Comparison of ENCODE assay signal across 25 cellular contexts in the genomic region with DNA sequence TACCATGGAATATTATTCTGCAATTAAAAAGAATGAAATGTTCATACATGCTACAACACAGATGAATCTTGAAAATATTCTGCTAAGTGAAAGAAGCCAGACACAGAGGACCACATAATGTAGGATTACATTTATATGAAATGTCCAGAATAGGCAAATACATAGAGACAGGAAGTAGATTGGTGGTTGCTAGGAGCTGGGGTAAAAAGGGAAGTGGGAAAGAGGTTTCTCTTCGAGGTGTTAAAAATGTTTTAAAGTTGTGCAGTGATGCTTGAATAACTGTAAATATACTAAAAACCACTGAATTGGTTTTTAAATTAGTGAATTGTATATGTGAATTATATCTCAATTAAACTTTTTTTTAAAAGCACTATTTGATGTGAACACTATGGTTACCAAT. TPM values are rescaled to one million over a fixed set of nuclear protein-coding genes. Genes with fewer than 3 reads are reported as not detected.
DNase-seq lines count a peak whose midpoint lies in the region; ATAC-seq, FAIRE-seq and TF ChIP-seq lines count a peak whose summit lies in the region.
"Had no signal": no experiment of that assay in that cellular context is flagged by ENCODE, and none has a peak within 500 bp of the region (broad histone marks: within the 10 kb centered on the region; RNA-seq: fewer than 3 reads in every experiment).

No MANE protein-coding gene starts in this region.

- H4K12ac ChIP-seq in trophoblast cell (ENCODE audit: low read depth, low read length) = no peak overlapping the region

- H3K36me3 ChIP-seq in pancreas = no peaks in the 10 kb centered on the region
- H3K36me3 ChIP-seq in trophoblast cell (ENCODE audit: control insufficient read depth in 1 of 2, insufficient read depth in 2 of 2, low read length in 2 of 2) = no peaks in the 10 kb centered on the region
- H3K36me3 ChIP-seq: gastroesophageal sphincter had no signal

- no peak overlapping the region for H3K18ac ChIP-seq in trophoblast cell (ENCODE audit: low read length)

- H3K9me3 ChIP-seq in pancreas (no peaks in the 10 kb centered on the region), trophoblast cell (ENCODE audit: insufficient read depth, low read depth, low read length) (no peaks in the 10 kb centered on the region)
- H3K9me3 ChIP-seq: gastroesophageal sphincter had no signal

- ATAC-seq in GM18861 (IDR thresholded peaks at IDR 0.05; ENCODE audit: unreplicated experiment) (peak; percentile 30), pancreas (no peak), HG03457 (IDR thresholded peaks at IDR 0.05; ENCODE audit: unreplicated experiment) (no peak)
- ATAC-seq: activated CD4-positive, CD25-positive, alpha-beta regulatory T cell treated with anti-CD3 and anti-CD28 coated beads, Interleukin-2, amount 50 U/mL, for 24 hours; activated CD8-positive, alpha-beta memory T cell treated with anti-CD3 and anti-CD28 coated beads, Interleukin-2, amount 10 ng/mL, durations not matched to agents 7 days and 5 days; activated naive CD8-positive, alpha-beta T cell treated with anti-CD3 and anti-CD28 coated beads, Interleukin-2, amount 50 U/mL, for 24 hours; gastroesophageal sphincter; HCT116; naive thymus-derived CD4-positive, alpha-beta T cell had no signal

- no peak overlapping the region for H3K23ac ChIP-seq in trophoblast cell (ENCODE audit: low read length)

- H3K79me1 ChIP-seq in trophoblast cell (ENCODE audit: low read length) = peaks cover 2% of the 10 kb centered on the region

- H3K4me3 ChIP-seq in pancreas (no peak overlapping the region), trophoblast cell (ENCODE audit: low read depth, low read length) (no peak overlapping the region)
- H3K4me3 ChIP-seq: gastroesophageal sphincter, lung, skin epidermis had no signal

- intact Hi-C loops in pancreas (cut with DNase I) = no loop called here

- no peak overlapping the region for H3K14ac ChIP-seq in trophoblast cell (ENCODE audit: low read length)

- H3K9ac ChIP-seq in trophoblast cell (ENCODE audit: low read length) = no peak overlapping the region

- no peak overlapping the region for H2BK12ac ChIP-seq in trophoblast cell (ENCODE audit: low read length)

- H2BK5ac ChIP-seq in trophoblast cell (ENCODE audit: low read depth, low read length, poor library complexity) = no peak overlapping the region

- H4K8ac ChIP-seq in trophoblast cell (ENCODE audit: low read depth, low read length) = no peak overlapping the region

- no peak overlapping the region for H3K4ac ChIP-seq in trophoblast cell (ENCODE audit: low read depth, low read length)

- no peak for TF ChIP-seq CTCF in pancreas (IDR thresholded peaks at IDR 0.05)

- 16 to 40% methylated on average over 1 of the region's 1 CpG for WGBS in pancreas, 2 donors
- no CpG with 5 or more reads among the region's 1 CpG for WGBS in trophoblast cell (ENCODE audit: extremely low coverage, insufficient coverage, insufficient read length)

- peak; percentile 70 for DNase-seq in KBM-7
- DNase-seq in SKM-1 treated with dmso at 0.1 percent for 144 hours (lab: John Stamatoyannopoulos, UW; ENCODE audit: unreplicated experiment) = peak; percentile 55
- DNase-seq in pancreas = no peak
- no peak for DNase-seq in ureter (ENCODE audit: low spot score)
- DNase-seq in trophoblast cell = no peak
- DNase-seq: activated CD8-positive, alpha-beta memory T cell treated with anti-CD3 and anti-CD28 coated beads, Interleukin-2, amount 10 ng/mL, durations not matched to agents 7 days and 5 days; activated naive CD8-positive, alpha-beta T cell treated with anti-CD3 and anti-CD28 coated beads, Interleukin-2, amount 50 U/mL, for 24 hours; naive thymus-derived CD4-positive, alpha-beta T cell; NCI-H1105 treated with DMSO at 0.1 percent for 48 hours; NCI-H2171; NCI-H69 had no signal

- H3K4me1 ChIP-seq in pancreas = peaks cover 0 to 4% (median 0%) of the 10 kb centered on the region in 3 donors
- no peaks in the 10 kb centered on the region for H3K4me1 ChIP-seq in trophoblast cell (ENCODE audit: control insufficient read depth in 1 of 2, insufficient read depth in 2 of 2, low read length in 2 of 2)

- H4K91ac ChIP-seq in trophoblast cell (ENCODE audit: low read depth, low read length) = no peak overlapping the region

- H2AK5ac ChIP-seq in trophoblast cell (ENCODE audit: low read length) = no peak overlapping the region

- peak; percentile 49 for FAIRE-seq in pancreas (lab: Jason Lieb, UNC)

- H2AFZ ChIP-seq in trophoblast cell (ENCODE audit: insufficient read depth, low read length, poor library complexity) = no peak overlapping the region

- in situ Hi-C loops in KBM-7 (cut with MboI; ENCODE audit: low pct_unique_long_range_greater_than_20kb, low sequenced_read_pairs) = no loop called here

- H3K27ac ChIP-seq in pancreas = no peak overlapping the region
- H3K27ac ChIP-seq in trophoblast cell (ENCODE audit: low read depth, low read length) = no peak overlapping the region
- H3K27ac ChIP-seq: gastroesophageal sphincter, skin epidermis had no signal

- no peak overlapping the region for H2BK120ac ChIP-seq in trophoblast cell (ENCODE audit: insufficient read depth, low read length, poor library complexity)

- H3K79me2 ChIP-seq in trophoblast cell (ENCODE audit: control insufficient read depth, insufficient read depth, low read length, poor library complexity) = no peaks in the 10 kb centered on the region

- H3K27me3 ChIP-seq in pancreas (peaks cover 0 to 23% (median 2%) of the 10 kb centered on the region in 4 donors), trophoblast cell (ENCODE audit: insufficient read depth, low read length) (no peaks in the 10 kb centered on the region)
- H3K27me3 ChIP-seq: gastroesophageal sphincter had no signal

- no peak overlapping the region for H3K4me2 ChIP-seq in trophoblast cell (ENCODE audit: low read length)

RNA-seq across cellular contexts. Expression of gene NXT2, which starts 3.6 kb away (rescaled TPM):
- 1 to 10 TPM; 2.8 to 5.8 (median 4.4) TPM for total RNA-seq in pancreas
- 1 to 10 TPM; 1.9 to 3.2 TPM for polyA plus RNA-seq in pancreas
- total RNA-seq in ureter = 10.1 TPM
- polyA plus RNA-seq in trophoblast cell (2013) = 7.3 and 7.7 TPM in 2 replicates

RNA-seq across cellular contexts. Expression of gene GUCY2F, which starts 51.1 kb away (rescaled TPM):
- total RNA-seq in pancreas = not detected
- not detected for polyA plus RNA-seq in pancreas
- not detected for total RNA-seq in ureter
- polyA plus RNA-seq in trophoblast cell (2013) = not detected in 2 replicates
- total RNA-seq: activated CD8-positive, alpha-beta memory T cell treated with anti-CD3 and anti-CD28 coated beads, Interleukin-2, amount 10 ng/mL, durations not matched to agents 7 days and 5 days; activated T-helper 2 cell treated with anti-CD3 and anti-CD28 coated beads, Interferon-gamma antibody, Interleukin-2, Interleukin-4, amounts not matched to agents 10 μg/mL and 5 μg/mL and 100 μg/mL, durations not matched to agents 14 hours and 24 hours and 36 hours; dermis microvascular lymphatic vessel endothelial cell; epithelial cell of proximal tubule; gastroesophageal sphincter; lung; naive thymus-derived CD4-positive, alpha-beta T cell; posterior vena cava; RPMI7951; T-helper 1 cell treated with Interleukin-12 subunit alpha and Interleukin-12 subunit beta and Interleukin-4 antibody, amounts not matched to agents 30 ng/mL and 1 ng/mL, for 36 hours had no signal
- polyA plus RNA-seq: BJ; naive thymus-derived CD4-positive, alpha-beta T cell had no signal

Comparison
In these comparisons a context has a peak if more than half of its experiments do, and no peak if none do; other contexts are left out.
1. DNase-seq: peak in KBM-7 (single experiment) and SKM-1 treated with dmso at 0.1 percent for 144 hours (single experiment); none in pancreas (0 of 6), ureter (single experiment) and trophoblast cell (0 of 2).